In the genomic region with DNA sequence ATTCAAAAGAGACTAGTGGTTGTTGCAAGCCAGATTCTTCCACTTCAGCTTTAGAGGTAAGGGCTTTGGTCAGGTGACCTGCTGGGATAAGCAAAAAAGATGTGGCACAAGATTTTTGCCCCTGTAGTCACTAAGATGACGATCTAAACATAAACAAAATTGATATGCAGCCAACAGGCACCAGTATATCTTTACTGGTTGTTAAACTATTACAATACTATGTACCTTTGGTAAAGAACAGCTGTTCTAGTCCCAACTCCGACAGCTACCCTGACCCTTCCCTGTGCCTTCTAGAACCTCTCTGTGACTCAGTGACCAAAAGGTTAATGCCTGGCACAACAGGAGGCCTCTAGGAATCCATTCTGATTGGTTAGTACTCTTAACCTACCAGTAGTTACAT, we compare ENCODE assay signal across 29 cellular contexts.
"Had no signal": no experiment of that assay in that cellular context is flagged by ENCODE, and none has a peak within 500 bp of the region (broad histone marks: within the 10 kb centered on the region; RNA-seq: fewer than 3 reads in every experiment).

No MANE protein-coding gene starts in this region.

- ATAC-seq: activated CD8-positive, alpha-beta T cell treated with anti-CD3 and anti-CD28 coated beads for 36 hours; activated naive CD8-positive, alpha-beta T cell treated with anti-CD3 and anti-CD28 coated beads, Interleukin-2, amount 50 U/mL, for 24 hours; activated T-cell treated with anti-CD3 and anti-CD28 coated beads, Interleukin-2, amount 50 U/mL, for 4 hours; activated T-cell treated with anti-CD3 and anti-CD28 coated beads, Interleukin-2, amount 50 U/mL, for 72 hours; T-cell had no signal

- H3K9me3 ChIP-seq: ascending aorta had no signal

- H3K4me3 ChIP-seq: ascending aorta, cardiac muscle cell had no signal

- H3K36me3 ChIP-seq: cardiac muscle cell had no signal

- H3K27me3 ChIP-seq: ascending aorta, cardiac muscle cell had no signal

- DNase-seq: activated B cell treated with CpG ODN at 0.5 μM for 24 hours; activated CD4-positive, alpha-beta memory T cell treated with anti-CD3 and anti-CD28 coated beads for 36 hours; activated CD4-positive, alpha-beta T cell treated with anti-CD3 and anti-CD28 coated beads for 4 hours; activated CD4-positive, alpha-beta T cell treated with anti-CD3 and anti-CD28 coated beads, Interleukin-2, amount 10 ng/mL, durations not matched to agents 24 days and 14 days; activated CD4-positive, alpha-beta T cell treated with anti-CD3 and anti-CD28 coated beads, Interleukin-2, amount 50 U/mL, for 1 hour; activated CD4-positive, alpha-beta T cell treated with anti-CD3 and anti-CD28 coated beads, Interleukin-2, amount 50 U/mL, for 4 hours; activated CD4-positive, CD25-positive, alpha-beta regulatory T cell treated with anti-CD3 and anti-CD28 coated beads, Interleukin-2, amount 50 U/mL, for 72 hours; activated CD8-positive, alpha-beta memory T cell treated with anti-CD3 and anti-CD28 coated beads, Interleukin-2, amount 50 U/mL, for 4 hours; activated CD8-positive, alpha-beta T cell treated with anti-CD3 and anti-CD28 coated beads for 36 hours; activated effector memory CD4-positive, alpha-beta T cell treated with Interleukin-2 at 50 U/mL for 16 hours; activated gamma-delta T cell; activated naive CD4-positive, alpha-beta T cell treated with anti-CD3 and anti-CD28 coated beads, Interleukin-2, amount 10 ng/mL, durations not matched to agents 7 days and 5 days; activated naive CD4-positive, alpha-beta T cell treated with Interleukin-2 at 50 U/mL for 16 hours; activated naive CD8-positive, alpha-beta T cell treated with anti-CD3 and anti-CD28 coated beads, Interleukin-2, amount 10 ng/mL, durations not matched to agents 7 days and 5 days; activated naive CD8-positive, alpha-beta T cell treated with anti-CD3 and anti-CD28 coated beads, Interleukin-2, amount 50 U/mL, for 24 hours; activated T-cell treated with anti-CD3 and anti-CD28 coated beads for 4 hours; activated T-cell treated with anti-CD3 and anti-CD28 coated beads, Interleukin-2, amount 50 U/mL, for 1 hour; activated T-cell treated with anti-CD3 and anti-CD28 coated beads, Interleukin-2, amount 50 U/mL, for 4 hours; activated T-cell treated with anti-CD3 and anti-CD28 coated beads, Interleukin-2, amount 50 U/mL, for 72 hours; amygdala; anterior cingulate cortex; caudate nucleus; cerebellar nuclear complex; T-cell; T-helper 2 cell; T-helper 9 cell had no signal

- H3K27ac ChIP-seq: ascending aorta, VCaP had no signal

- H3K4me1 ChIP-seq: ascending aorta had no signal
